1 cellular context compared by ENCODE assay signal in the genomic region with DNA sequence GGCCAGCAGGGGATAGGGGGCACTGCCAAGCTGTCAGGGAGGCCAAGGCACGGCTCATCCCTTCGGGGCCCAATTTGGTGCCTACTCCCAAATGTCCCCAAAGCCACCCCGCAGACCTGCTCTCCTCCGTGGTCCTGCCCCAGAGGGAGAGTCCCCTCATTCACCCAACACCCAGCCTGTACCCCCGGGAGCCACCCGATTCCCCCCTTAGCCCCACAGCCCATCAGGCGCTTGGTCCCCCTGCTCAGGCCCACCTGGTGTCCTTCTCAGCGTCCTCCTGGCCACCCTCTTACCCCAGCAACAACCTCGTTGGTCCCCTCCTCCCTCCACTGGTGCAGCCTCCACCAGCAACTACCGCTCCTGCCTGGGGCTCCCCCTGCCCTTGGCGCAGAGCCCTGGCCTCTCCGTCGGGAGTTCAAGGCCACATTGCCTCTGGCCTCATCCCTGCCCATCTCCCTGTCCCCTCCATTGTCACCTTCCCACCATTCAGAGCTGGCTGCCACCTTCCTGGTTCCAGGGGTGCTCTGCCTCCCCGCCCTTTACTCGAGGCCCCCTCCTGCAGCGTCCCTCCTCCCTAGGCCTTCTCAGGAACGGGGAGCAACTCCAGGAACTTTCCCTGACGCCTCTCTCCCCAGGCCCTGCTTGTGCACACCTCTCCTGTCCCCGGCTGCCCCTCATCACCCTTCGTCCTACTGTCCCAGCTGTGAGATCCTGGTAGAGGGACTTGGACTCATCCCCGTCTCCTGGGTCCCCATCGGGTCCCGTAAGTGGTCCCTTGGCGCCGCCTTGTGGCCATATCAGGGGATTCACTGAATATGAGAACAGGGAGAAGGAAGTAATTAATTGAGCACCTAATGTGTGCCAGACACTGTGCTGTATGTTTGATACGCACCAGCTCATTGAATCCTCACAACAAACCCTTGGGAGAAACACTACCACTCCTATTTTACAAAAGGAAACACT.
TF ChIP-seq lines count a peak whose summit lies in the region.

No MANE protein-coding gene starts in this region.

TF ChIP-seq in HepG2, 621 proteins besides CTCF, POLR2A, EP300 and RAD21 (continued from another document and continues in another):
- TF ChIP-seq, protein P1, sequence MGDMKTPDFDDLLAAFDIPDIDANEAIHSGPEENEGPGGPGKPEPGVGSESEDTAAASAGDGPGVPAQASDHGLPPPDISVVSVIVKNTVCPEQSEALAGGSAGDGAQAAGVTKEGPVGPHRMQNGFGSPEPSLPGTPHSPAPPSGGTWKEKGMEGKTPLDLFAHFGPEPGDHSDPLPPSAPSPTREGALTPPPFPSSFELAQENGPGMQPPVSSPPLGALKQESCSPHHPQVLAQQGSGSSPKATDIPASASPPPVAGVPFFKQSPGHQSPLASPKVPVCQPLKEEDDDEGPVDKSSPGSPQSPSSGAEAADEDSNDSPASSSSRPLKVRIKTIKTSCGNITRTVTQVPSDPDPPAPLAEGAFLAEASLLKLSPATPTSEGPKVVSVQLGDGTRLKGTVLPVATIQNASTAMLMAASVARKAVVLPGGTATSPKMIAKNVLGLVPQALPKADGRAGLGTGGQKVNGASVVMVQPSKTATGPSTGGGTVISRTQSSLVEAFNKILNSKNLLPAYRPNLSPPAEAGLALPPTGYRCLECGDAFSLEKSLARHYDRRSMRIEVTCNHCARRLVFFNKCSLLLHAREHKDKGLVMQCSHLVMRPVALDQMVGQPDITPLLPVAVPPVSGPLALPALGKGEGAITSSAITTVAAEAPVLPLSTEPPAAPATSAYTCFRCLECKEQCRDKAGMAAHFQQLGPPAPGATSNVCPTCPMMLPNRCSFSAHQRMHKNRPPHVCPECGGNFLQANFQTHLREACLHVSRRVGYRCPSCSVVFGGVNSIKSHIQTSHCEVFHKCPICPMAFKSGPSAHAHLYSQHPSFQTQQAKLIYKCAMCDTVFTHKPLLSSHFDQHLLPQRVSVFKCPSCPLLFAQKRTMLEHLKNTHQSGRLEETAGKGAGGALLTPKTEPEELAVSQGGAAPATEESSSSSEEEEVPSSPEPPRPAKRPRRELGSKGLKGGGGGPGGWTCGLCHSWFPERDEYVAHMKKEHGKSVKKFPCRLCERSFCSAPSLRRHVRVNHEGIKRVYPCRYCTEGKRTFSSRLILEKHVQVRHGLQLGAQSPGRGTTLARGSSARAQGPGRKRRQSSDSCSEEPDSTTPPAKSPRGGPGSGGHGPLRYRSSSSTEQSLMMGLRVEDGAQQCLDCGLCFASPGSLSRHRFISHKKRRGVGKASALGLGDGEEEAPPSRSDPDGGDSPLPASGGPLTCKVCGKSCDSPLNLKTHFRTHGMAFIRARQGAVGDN (CRISPR knock-in tag; IDR thresholded peaks at IDR 0.05), result peak; percentile 54
- TF ChIP-seq, protein P2, sequence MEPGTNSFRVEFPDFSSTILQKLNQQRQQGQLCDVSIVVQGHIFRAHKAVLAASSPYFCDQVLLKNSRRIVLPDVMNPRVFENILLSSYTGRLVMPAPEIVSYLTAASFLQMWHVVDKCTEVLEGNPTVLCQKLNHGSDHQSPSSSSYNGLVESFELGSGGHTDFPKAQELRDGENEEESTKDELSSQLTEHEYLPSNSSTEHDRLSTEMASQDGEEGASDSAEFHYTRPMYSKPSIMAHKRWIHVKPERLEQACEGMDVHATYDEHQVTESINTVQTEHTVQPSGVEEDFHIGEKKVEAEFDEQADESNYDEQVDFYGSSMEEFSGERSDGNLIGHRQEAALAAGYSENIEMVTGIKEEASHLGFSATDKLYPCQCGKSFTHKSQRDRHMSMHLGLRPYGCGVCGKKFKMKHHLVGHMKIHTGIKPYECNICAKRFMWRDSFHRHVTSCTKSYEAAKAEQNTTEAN (CRISPR knock-in tag; conservative IDR thresholded peaks at IDR 0.05), result no peak
- TF ChIP-seq ADNP (CRISPR knock-in tag; IDR thresholded peaks at IDR 0.05) (no peak), ATF7 (IDR thresholded peaks at IDR 0.05) (no peak), ATF7 (CRISPR knock-in tag; IDR thresholded peaks at IDR 0.05) (no peak), KDM2A (CRISPR knock-in tag; IDR thresholded peaks at IDR 0.05; ENCODE audit: borderline replicate concordance, low read depth) (peak; percentile 44; the same call in 1 of the 2 replicates), NR2C2 (CRISPR knock-in tag; IDR thresholded peaks at IDR 0.05; ENCODE audit: borderline replicate concordance) (peak; percentile 54; the same call in 1 of the 2 replicates), TP53 (CRISPR knock-in tag; conservative IDR thresholded peaks at IDR 0.05) (no peak), TBX2 (CRISPR knock-in tag; IDR thresholded peaks at IDR 0.05; ENCODE audit: borderline replicate concordance) (0 out of 2 replicates have a peak, but pooled peaks have one; percentile 24), KAT7 (CRISPR knock-in tag; IDR thresholded peaks at IDR 0.05; ENCODE audit: borderline replicate concordance) (no peak), SMC3 (IDR thresholded peaks at IDR 0.05; ENCODE audit: low read length) (peak; percentile 43; the same call in 1 of the 2 replicates), ZSCAN25 (CRISPR knock-in tag; IDR thresholded peaks at IDR 0.05) (peak; percentile 95), HIVEP1 (CRISPR knock-in tag; IDR thresholded peaks at IDR 0.05) (0 out of 2 replicates have a peak, but pooled peaks have one; percentile 43), STAG1 (CRISPR knock-in tag; IDR thresholded peaks at IDR 0.05) (peak; percentile 68), ZNF7 (CRISPR knock-in tag; IDR thresholded peaks at IDR 0.05) (no peak), NFE2L2 (IDR thresholded peaks at IDR 0.05; ENCODE audit: low read length) (no peak), RCOR2 (CRISPR knock-in tag; IDR thresholded peaks at IDR 0.05) (0 out of 2 replicates have a peak, but pooled peaks have one; percentile 54), GZF1 (CRISPR knock-in tag; IDR thresholded peaks at IDR 0.05) (no peak), KLF6 (CRISPR knock-in tag; IDR thresholded peaks at IDR 0.05) (no peak), TCF12 (IDR thresholded peaks at IDR 0.05) (no peak), TCF12 (CRISPR knock-in tag; IDR thresholded peaks at IDR 0.05) (no peak), NONO (IDR thresholded peaks at IDR 0.05) (no peak), NONO (CRISPR knock-in tag; conservative IDR thresholded peaks at IDR 0.05) (no peak), MAF1 (CRISPR knock-in tag; IDR thresholded peaks at IDR 0.05; ENCODE audit: borderline replicate concordance) (no peak), ESRRA (CRISPR knock-in tag; IDR thresholded peaks at IDR 0.05; ENCODE audit: low read depth) (peak; percentile 38; the same call in 1 of the 2 replicates), CCDC6 (CRISPR knock-in tag; IDR thresholded peaks at IDR 0.05) (no peak), ZNF672 (CRISPR knock-in tag; IDR thresholded peaks at IDR 0.05) (no peak), NFE2 (CRISPR knock-in tag; IDR thresholded peaks at IDR 0.05) (no peak), HNRNPLL (IDR thresholded peaks at IDR 0.05; ENCODE audit: low read depth, low read length, poor library complexity, severe bottlenecking) (peak; percentile 14), ZNF501 (CRISPR knock-in tag; IDR thresholded peaks at IDR 0.05) (0 out of 2 replicates have a peak, but pooled peaks have one; percentile 15), ZNF121 (CRISPR knock-in tag; IDR thresholded peaks at IDR 0.05) (peak; percentile 75; the same call in 1 of the 2 replicates), KDM5A (IDR thresholded peaks at IDR 0.05; ENCODE audit: borderline replicate concordance, low read length) (no peak), MIER2 (CRISPR knock-in tag; IDR thresholded peaks at IDR 0.05) (0 out of 2 replicates have a peak, but pooled peaks have one; percentile 23), NR2F6 (IDR thresholded peaks at IDR 0.05) (no peak), NR2F6 (CRISPR knock-in tag; IDR thresholded peaks at IDR 0.05) (peak; percentile 60; the same call in 1 of the 2 replicates), POLR2AphosphoS5 (IDR thresholded peaks at IDR 0.05; ENCODE audit: low read depth, low read length) (0 out of 2 replicates have a peak, but pooled peaks have one; percentile 12), ZMYM3 (CRISPR knock-in tag; IDR thresholded peaks at IDR 0.05) (peak; percentile 88; the same call in 1 of the 2 replicates), ZNF138 (CRISPR knock-in tag; IDR thresholded peaks at IDR 0.05; ENCODE audit: low read depth) (no peak), ZNF124 (CRISPR knock-in tag; IDR thresholded peaks at IDR 0.05) (0 out of 2 replicates have a peak, but pooled peaks have one; percentile 27), NR2F1 (CRISPR knock-in tag; IDR thresholded peaks at IDR 0.05) (peak in 1 of 2 experiments; percentile 48; a peak in 1 of 4 replicates), AGO2 (optimal IDR thresholded peaks at IDR 0.05; ENCODE audit: low read depth, low read length) (peak; percentile 69), ZEB1 (IDR thresholded peaks at IDR 0.05; ENCODE audit: insufficient replicate concordance, low read depth) (peak; percentile 29), SOX6 (IDR thresholded peaks at IDR 0.05) (no peak), SOX6 (CRISPR knock-in tag; IDR thresholded peaks at IDR 0.05) (peak; percentile 32)
- TF ChIP-seq, protein P3, sequence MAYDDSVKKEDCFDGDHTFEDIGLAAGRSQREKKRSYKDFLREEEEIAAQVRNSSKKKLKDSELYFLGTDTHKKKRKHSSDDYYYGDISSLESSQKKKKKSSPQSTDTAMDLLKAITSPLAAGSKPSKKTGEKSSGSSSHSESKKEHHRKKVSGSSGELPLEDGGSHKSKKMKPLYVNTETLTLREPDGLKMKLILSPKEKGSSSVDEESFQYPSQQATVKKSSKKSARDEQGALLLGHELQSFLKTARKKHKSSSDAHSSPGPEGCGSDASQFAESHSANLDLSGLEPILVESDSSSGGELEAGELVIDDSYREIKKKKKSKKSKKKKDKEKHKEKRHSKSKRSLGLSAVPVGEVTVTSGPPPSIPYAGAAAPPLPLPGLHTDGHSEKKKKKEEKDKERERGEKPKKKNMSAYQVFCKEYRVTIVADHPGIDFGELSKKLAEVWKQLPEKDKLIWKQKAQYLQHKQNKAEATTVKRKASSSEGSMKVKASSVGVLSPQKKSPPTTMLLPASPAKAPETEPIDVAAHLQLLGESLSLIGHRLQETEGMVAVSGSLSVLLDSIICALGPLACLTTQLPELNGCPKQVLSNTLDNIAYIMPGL (CRISPR knock-in tag; IDR thresholded peaks at IDR 0.05; ENCODE audit: borderline replicate concordance in 1 of 2, low read depth in 1 of 2), result 0 out of 4 replicates have a peak, but pooled peaks of 1 of the 2 experiments have one; percentile 22
- TF ChIP-seq, protein P4, sequence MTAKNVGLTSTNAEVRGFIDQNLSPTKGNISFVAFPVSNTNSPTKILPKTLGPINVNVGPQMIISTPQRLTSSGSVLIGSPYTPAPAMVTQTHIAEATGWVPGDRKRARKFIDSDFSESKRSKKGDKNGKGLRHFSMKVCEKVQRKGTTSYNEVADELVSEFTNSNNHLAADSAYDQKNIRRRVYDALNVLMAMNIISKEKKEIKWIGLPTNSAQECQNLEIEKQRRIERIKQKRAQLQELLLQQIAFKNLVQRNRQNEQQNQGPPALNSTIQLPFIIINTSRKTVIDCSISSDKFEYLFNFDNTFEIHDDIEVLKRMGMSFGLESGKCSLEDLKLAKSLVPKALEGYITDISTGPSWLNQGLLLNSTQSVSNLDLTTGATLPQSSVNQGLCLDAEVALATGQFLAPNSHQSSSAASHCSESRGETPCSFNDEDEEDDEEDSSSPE (CRISPR knock-in tag; IDR thresholded peaks at IDR 0.05), result no peak
- TF ChIP-seq, protein P5, sequence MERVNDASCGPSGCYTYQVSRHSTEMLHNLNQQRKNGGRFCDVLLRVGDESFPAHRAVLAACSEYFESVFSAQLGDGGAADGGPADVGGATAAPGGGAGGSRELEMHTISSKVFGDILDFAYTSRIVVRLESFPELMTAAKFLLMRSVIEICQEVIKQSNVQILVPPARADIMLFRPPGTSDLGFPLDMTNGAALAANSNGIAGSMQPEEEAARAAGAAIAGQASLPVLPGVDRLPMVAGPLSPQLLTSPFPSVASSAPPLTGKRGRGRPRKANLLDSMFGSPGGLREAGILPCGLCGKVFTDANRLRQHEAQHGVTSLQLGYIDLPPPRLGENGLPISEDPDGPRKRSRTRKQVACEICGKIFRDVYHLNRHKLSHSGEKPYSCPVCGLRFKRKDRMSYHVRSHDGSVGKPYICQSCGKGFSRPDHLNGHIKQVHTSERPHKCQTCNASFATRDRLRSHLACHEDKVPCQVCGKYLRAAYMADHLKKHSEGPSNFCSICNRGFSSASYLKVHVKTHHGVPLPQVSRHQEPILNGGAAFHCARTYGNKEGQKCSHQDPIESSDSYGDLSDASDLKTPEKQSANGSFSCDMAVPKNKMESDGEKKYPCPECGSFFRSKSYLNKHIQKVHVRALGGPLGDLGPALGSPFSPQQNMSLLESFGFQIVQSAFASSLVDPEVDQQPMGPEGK (CRISPR knock-in tag; IDR thresholded peaks at IDR 0.05), result 0 out of 2 replicates have a peak, but pooled peaks have one; percentile 26
- TF ChIP-seq, protein P6, sequence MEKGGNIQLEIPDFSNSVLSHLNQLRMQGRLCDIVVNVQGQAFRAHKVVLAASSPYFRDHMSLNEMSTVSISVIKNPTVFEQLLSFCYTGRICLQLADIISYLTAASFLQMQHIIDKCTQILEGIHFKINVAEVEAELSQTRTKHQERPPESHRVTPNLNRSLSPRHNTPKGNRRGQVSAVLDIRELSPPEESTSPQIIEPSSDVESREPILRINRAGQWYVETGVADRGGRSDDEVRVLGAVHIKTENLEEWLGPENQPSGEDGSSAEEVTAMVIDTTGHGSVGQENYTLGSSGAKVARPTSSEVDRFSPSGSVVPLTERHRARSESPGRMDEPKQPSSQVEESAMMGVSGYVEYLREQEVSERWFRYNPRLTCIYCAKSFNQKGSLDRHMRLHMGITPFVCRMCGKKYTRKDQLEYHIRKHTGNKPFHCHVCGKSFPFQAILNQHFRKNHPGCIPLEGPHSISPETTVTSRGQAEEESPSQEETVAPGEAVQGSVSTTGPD (CRISPR knock-in tag; IDR thresholded peaks at IDR 0.05), result no peak
- TF ChIP-seq, protein P7, sequence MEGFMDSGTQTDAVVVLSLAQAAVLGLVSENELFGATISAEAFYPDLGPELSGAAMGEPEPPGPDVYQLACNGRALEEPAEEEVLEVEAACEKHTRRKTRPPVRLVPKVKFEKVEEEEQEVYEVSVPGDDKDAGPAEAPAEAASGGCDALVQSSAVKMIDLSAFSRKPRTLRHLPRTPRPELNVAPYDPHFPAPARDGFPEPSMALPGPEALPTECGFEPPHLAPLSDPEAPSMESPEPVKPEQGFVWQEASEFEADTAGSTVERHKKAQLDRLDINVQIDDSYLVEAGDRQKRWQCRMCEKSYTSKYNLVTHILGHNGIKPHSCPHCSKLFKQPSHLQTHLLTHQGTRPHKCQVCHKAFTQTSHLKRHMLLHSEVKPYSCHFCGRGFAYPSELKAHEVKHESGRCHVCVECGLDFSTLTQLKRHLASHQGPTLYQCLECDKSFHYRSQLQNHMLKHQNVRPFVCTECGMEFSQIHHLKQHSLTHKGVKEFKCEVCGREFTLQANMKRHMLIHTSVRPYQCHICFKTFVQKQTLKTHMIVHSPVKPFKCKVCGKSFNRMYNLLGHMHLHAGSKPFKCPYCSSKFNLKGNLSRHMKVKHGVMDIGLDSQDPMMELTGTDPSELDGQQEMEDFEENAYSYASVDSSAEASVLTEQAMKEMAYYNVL (CRISPR knock-in tag; IDR thresholded peaks at IDR 0.05; ENCODE audit: borderline replicate concordance), result 0 out of 2 replicates have a peak, but pooled peaks have one; percentile 23
- TF ChIP-seq, protein P8, sequence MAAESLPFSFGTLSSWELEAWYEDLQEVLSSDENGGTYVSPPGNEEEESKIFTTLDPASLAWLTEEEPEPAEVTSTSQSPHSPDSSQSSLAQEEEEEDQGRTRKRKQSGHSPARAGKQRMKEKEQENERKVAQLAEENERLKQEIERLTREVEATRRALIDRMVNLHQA (CRISPR knock-in tag; IDR thresholded peaks at IDR 0.05), result no peak
